8 cellular contexts compared by ENCODE assay signal in the genomic region with DNA sequence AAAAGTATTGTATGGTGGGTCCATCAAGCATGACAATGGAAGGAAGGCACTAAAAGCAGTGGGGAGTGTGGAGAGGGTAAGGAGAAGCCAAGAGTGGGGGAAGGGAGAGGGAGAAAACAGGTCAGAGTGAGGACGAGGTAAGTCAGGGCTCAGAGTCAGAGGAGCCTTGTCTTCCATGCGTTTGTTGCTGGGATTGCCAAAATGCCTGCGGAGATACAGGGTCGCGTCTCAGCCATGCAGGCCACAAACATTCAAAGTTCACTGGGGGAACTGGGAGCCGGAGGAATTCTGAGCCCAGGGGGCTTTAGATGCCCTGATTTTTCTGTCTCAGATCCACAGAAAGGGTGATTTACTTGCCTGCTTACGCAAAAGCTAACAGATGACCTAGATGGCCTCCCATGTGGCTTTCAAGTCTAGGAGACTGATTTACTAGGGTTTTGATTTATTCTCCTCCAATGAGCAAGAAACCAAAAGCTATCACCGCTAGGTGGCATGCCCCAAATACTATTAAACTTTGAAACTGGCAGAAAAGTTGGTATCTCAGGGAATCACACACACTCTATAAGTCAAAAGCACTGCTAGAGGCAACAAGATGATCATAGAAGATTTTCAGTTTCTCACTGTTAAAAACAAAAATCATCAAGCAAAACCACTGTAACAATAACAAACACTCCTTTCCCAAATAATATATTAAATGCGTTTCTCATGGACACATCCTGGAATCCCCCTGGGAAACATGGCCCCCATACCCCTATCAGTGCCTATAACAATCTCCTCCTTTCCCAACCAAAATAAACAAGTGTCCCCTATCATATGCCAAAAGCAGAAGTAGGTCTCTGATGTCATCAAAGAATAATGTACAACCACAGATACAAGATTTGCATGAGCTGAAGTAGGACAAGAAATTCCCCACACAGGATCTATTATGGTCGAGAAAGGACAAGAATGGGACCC. TPM values are rescaled to one million over a fixed set of nuclear protein-coding genes. Genes with fewer than 3 reads are reported as not detected.
DNase-seq lines count a peak whose midpoint lies in the region; ATAC-seq and TF ChIP-seq lines count a peak whose summit lies in the region.

No MANE protein-coding gene starts in this region.

- H3K27ac ChIP-seq in left ventricle myocardium inferior (replicated peaks), result no peak overlapping the region

- no peak overlapping the region for H3K27ac Mint-ChIP-seq in activated naive CD8-positive, alpha-beta T cell treated with anti-CD3 and anti-CD28 coated beads, Interleukin-2, amount 50 U/mL, for 24 hours

- no peaks in the 10 kb centered on the region for H3K36me3 ChIP-seq in left ventricle myocardium inferior

- peaks cover 15% of the 10 kb centered on the region for H3K4me1 ChIP-seq in left ventricle myocardium inferior

- TF ChIP-seq CTCF in left ventricle myocardium inferior (IDR thresholded peaks at IDR 0.05; ENCODE audit: borderline replicate concordance), result peak; percentile 77

- intact Hi-C loops in left ventricle myocardium inferior (cut with micrococcal nuclease), result no loop called here

- no peak overlapping the region for H3K4me3 Mint-ChIP-seq in activated naive CD8-positive, alpha-beta T cell treated with anti-CD3 and anti-CD28 coated beads, Interleukin-2, amount 50 U/mL, for 24 hours

- H3K27me3 ChIP-seq in left ventricle myocardium inferior (ENCODE audit: low read depth), result no peaks in the 10 kb centered on the region

- DNase-seq in GDM1 (lab: John Stamatoyannopoulos, UW), result peak; percentile 24
- peak in 50 of 76 experiments; percentile 2 to 72 (median 43) for DNase-seq in HUDEP-2 (lab: John Stamatoyannopoulos, UW; ENCODE audit: unreplicated experiment in 76 of 76)
- peak; percentile 45 for DNase-seq in SHP77 treated with DMSO at 0.1 percent for 48 hours (lab: John Stamatoyannopoulos, UW)
- DNase-seq in activated naive CD8-positive, alpha-beta T cell treated with anti-CD3 and anti-CD28 coated beads, Interleukin-2, amount 50 U/mL, for 24 hours, result peak; percentile 55
- no peak for DNase-seq in left ventricle myocardium inferior
- DNase-seq in renal cortical epithelial cell (ENCODE audit: low read depth), result peak; percentile 82
- no peak for DNase-seq in NCI-H2029 treated with DMSO at 0.1 percent for 48 hours (lab: John Stamatoyannopoulos, UW)

- no peaks in the 10 kb centered on the region for H3K9me3 ChIP-seq in left ventricle myocardium inferior (replicated peaks)

- no peaks in the 10 kb centered on the region for H3K27me3 Mint-ChIP-seq in activated naive CD8-positive, alpha-beta T cell treated with anti-CD3 and anti-CD28 coated beads, Interleukin-2, amount 50 U/mL, for 24 hours

- peak; percentile 88 for ATAC-seq in GM21529 (IDR thresholded peaks at IDR 0.05; ENCODE audit: unreplicated experiment)
- peak; percentile 77 for ATAC-seq in activated naive CD8-positive, alpha-beta T cell treated with anti-CD3 and anti-CD28 coated beads, Interleukin-2, amount 50 U/mL, for 24 hours

- peaks cover 32% of the 10 kb centered on the region for H3K4me1 Mint-ChIP-seq in activated naive CD8-positive, alpha-beta T cell treated with anti-CD3 and anti-CD28 coated beads, Interleukin-2, amount 50 U/mL, for 24 hours

- H3K36me3 Mint-ChIP-seq in activated naive CD8-positive, alpha-beta T cell treated with anti-CD3 and anti-CD28 coated beads, Interleukin-2, amount 50 U/mL, for 24 hours (ENCODE audit: low read depth), result no peaks in the 10 kb centered on the region

- no peaks in the 10 kb centered on the region for H3K9me3 Mint-ChIP-seq in activated naive CD8-positive, alpha-beta T cell treated with anti-CD3 and anti-CD28 coated beads, Interleukin-2, amount 50 U/mL, for 24 hours

- H3K4me3 ChIP-seq in left ventricle myocardium inferior, result no peak overlapping the region

RNA-seq across cellular contexts. Expression of a gene that starts 26.6 kb away (rescaled TPM):
- total RNA-seq in left ventricle myocardium inferior (7.8 TPM), renal cortical epithelial cell (6.4 and 9.2 TPM in 2 replicates)

Comparison
In these comparisons a context has a peak if more than half of its experiments do, and no peak if none do; other contexts are left out.
1. DNase-seq: peak in GDM1 (single experiment), HUDEP-2 (50 of 76), SHP77 treated with DMSO at 0.1 percent for 48 hours (single experiment), activated naive CD8-positive, alpha-beta T cell treated with anti-CD3 and anti-CD28 coated beads, Interleukin-2, amount 50 U/mL, for 24 hours (single experiment) and renal cortical epithelial cell (single experiment); none in left ventricle myocardium inferior (single experiment) and NCI-H2029 treated with DMSO at 0.1 percent for 48 hours (single experiment).